In genomic region chr15:98455899-98456298, GRCh38 we compare ENCODE assay signal across 23 cellular contexts.
A peak's percentile ranks its signal among the peaks of the same experiment; 100 is the strongest.
DNase-seq lines count a peak whose midpoint lies in the region; ATAC-seq and TF ChIP-seq lines count a peak whose summit lies in the region.
"Had no signal": no experiment of that assay in that cellular context is flagged by ENCODE, and none has a peak within 500 bp of the region (broad histone marks: within the 10 kb centered on the region; RNA-seq: fewer than 3 reads in every experiment).

No MANE protein-coding gene starts in this region.

- H3K9me3 ChIP-seq in mammary epithelial cell (replicated peaks; ENCODE audit: insufficient read depth, low read length) = no peaks in the 10 kb centered on the region
- no peaks in the 10 kb centered on the region for H3K9me3 ChIP-seq in esophagus muscularis mucosa
- H3K9me3 ChIP-seq: BE2C, SJSA1 had no signal

- BruUV-seq in mammary epithelial cell (replicated peaks; lab: Mats Ljungman, UMichigan) (no TSS peak), MCF 10A (replicated peaks; lab: Mats Ljungman, UMichigan) (no TSS peak)

- H3K4me1 ChIP-seq in mammary epithelial cell (ENCODE audit: insufficient read depth, low read length) (no peaks in the 10 kb centered on the region), esophagus muscularis mucosa (no peaks in the 10 kb centered on the region)
- H3K4me1 ChIP-seq: BE2C, SJSA1 had no signal

- H3K27me3 Mint-ChIP-seq in MCF 10A (ENCODE audit: insufficient read depth, unreplicated experiment) (peaks cover 30% of the 10 kb centered on the region), type B pancreatic cell (peaks cover 6% of the 10 kb centered on the region)

- POLR2A ChIA-PET in MCF 10A (lab: Yijun Ruan, JAX) = interaction anchor here (0.5 kb wide), 1 partner anchor 24 kb away, joined by 3 read pairs; no protein-coding TSS in a partner anchor

- H2AFZ ChIP-seq in mammary epithelial cell (ENCODE audit: low read depth, low read length) = no peak overlapping the region

- H3K36me3 Mint-ChIP-seq in MCF 10A (ENCODE audit: insufficient read depth, unreplicated experiment) (no peaks in the 10 kb centered on the region), type B pancreatic cell (no peaks in the 10 kb centered on the region)
- H3K36me3 Mint-ChIP-seq: CD4-positive, CD25-positive, alpha-beta regulatory T cell had no signal

- WGBS in mammary epithelial cell (ENCODE audit: low coverage, missing lambda C conversion rate) = 81% methylated on average over 4 of the region's 5 CpGs
- WGBS in esophagus muscularis mucosa = 90% methylated on average over 5 of the region's 5 CpGs

- H3K27ac ChIP-seq in mammary epithelial cell (ENCODE audit: insufficient read depth, low read depth, low read length) (no peak overlapping the region), esophagus muscularis mucosa (replicated peaks in 1 of 4) (no peak overlapping the region)
- H3K27ac ChIP-seq: SJSA1 had no signal

- H3K27me3 ChIP-seq in mammary epithelial cell (ENCODE audit: insufficient read depth, low read length) (peaks cover 4% of the 10 kb centered on the region), esophagus muscularis mucosa (peaks cover 0 to 6% (median 0%) of the 10 kb centered on the region in 4 donors)
- H3K27me3 ChIP-seq: SJSA1 had no signal

- no peak for TF ChIP-seq EP300 in esophagus muscularis mucosa (IDR thresholded peaks at IDR 0.05)

- H3K4me3 Mint-ChIP-seq in MCF 10A (ENCODE audit: unreplicated experiment) = no peak overlapping the region
- H3K4me3 Mint-ChIP-seq in type B pancreatic cell = no peak overlapping the region
- H3K4me3 Mint-ChIP-seq: CD4-positive, CD25-positive, alpha-beta regulatory T cell had no signal

- dilution Hi-C loops in mammary epithelial cell (cut with HindIII; ENCODE audit: low sequenced_read_pairs) = no loop called here

- in situ Hi-C loops in mammary epithelial cell (cut with MboI; ENCODE audit: low sequenced_read_pairs in 2 of 2) = no loop called here

- H3K9ac ChIP-seq in mammary epithelial cell (ENCODE audit: insufficient read depth, low read length) = no peak overlapping the region

- no peaks in the 10 kb centered on the region for H3K36me3 ChIP-seq in mammary epithelial cell (ENCODE audit: insufficient read depth, low read length)
- no peaks in the 10 kb centered on the region for H3K36me3 ChIP-seq in esophagus muscularis mucosa
- H3K36me3 ChIP-seq: BE2C, SJSA1 had no signal

- H3K9me3 Mint-ChIP-seq in MCF 10A (ENCODE audit: unreplicated experiment) = peaks cover 6% of the 10 kb centered on the region
- peaks cover 11% of the 10 kb centered on the region for H3K9me3 Mint-ChIP-seq in type B pancreatic cell

- no peak overlapping the region for H3K4me2 ChIP-seq in mammary epithelial cell (ENCODE audit: insufficient read depth, low read depth, low read length)

- H3K79me2 ChIP-seq in mammary epithelial cell (ENCODE audit: insufficient read depth, low read length) = no peaks in the 10 kb centered on the region

- TF ChIP-seq CTCF in mammary epithelial cell (conservative IDR thresholded peaks at IDR 0.05 in 1 of 2, IDR thresholded peaks at IDR 0.05 in 1 of 2; ENCODE audit: extremely low read depth in 1 of 2, insufficient read depth in 1 of 2, low read depth in 1 of 2, low read length in 2 of 2) (no peak), MCF 10A (IDR thresholded peaks at IDR 0.05; ENCODE audit: unreplicated experiment) (no peak), esophagus muscularis mucosa (IDR thresholded peaks at IDR 0.05) (no peak), type B pancreatic cell (conservative IDR thresholded peaks at IDR 0.05) (no peak)

- H4K20me1 ChIP-seq in mammary epithelial cell (ENCODE audit: insufficient read depth, low read length) = no peaks in the 10 kb centered on the region

- H3K27ac Mint-ChIP-seq in MCF 10A (ENCODE audit: low read depth, unreplicated experiment) = no peak overlapping the region
- H3K27ac Mint-ChIP-seq in type B pancreatic cell = peak overlapping the region; percentile 69
- H3K27ac Mint-ChIP-seq: CD4-positive, CD25-positive, alpha-beta regulatory T cell had no signal

- no peak for TF ChIP-seq POLR2A in esophagus muscularis mucosa (IDR thresholded peaks at IDR 0.05; ENCODE audit: low read depth)

- intact Hi-C loops in mammary epithelial cell (cut with micrococcal nuclease) (no loop called here), MCF 10A (cut with micrococcal nuclease) (no loop called here), esophagus muscularis mucosa (cut with DNase I) (no loop called here)

- no peak for ATAC-seq in GM18502 (IDR thresholded peaks at IDR 0.05; ENCODE audit: poor library complexity, unreplicated experiment)
- ATAC-seq: GM12878 had no signal

- CTCF ChIA-PET in mammary epithelial cell (lab: Charles Lee; ENCODE audit: low non-redundant PET) = no interaction called here
- CTCF ChIA-PET in MCF 10A (lab: Yijun Ruan, JAX) = interaction anchor here (0.6 to 2.5 kb wide), 10 partner anchors 11 to 634 kb away, joined by 3 to 14 read pairs (median 3); no protein-coding TSS in a partner anchor

- H3K4me3 ChIP-seq in mammary epithelial cell (replicated peaks in 1 of 3; ENCODE audit: insufficient read depth in 1 of 3, low read depth in 2 of 3, low read length in 3 of 3) = no peak overlapping the region
- H3K4me3 ChIP-seq in esophagus muscularis mucosa = no peak overlapping the region
- H3K4me3 ChIP-seq: GM12878, SJSA1 had no signal

- H3K4me1 Mint-ChIP-seq in MCF 10A (ENCODE audit: insufficient read depth, unreplicated experiment) = no peaks in the 10 kb centered on the region
- no peaks in the 10 kb centered on the region for H3K4me1 Mint-ChIP-seq in type B pancreatic cell (ENCODE audit: unreplicated experiment)
- H3K4me1 Mint-ChIP-seq: CD4-positive, CD25-positive, alpha-beta regulatory T cell had no signal

- DNase-seq in mammary epithelial cell (peak; percentile 2), MCF 10A (ENCODE audit: unreplicated experiment) (no peak), SW480 (ENCODE audit: low spot score) (peak; percentile 50), esophagus muscularis mucosa (ENCODE audit: extremely low spot score) (peak; percentile 47), type B pancreatic cell (ENCODE audit: extremely low spot score, unreplicated experiment) (no peak)
- DNase-seq in stimulated activated CD8-positive, alpha-beta memory T cell treated with anti-CD3 and anti-CD28 coated beads, Interleukin-4, amount 100 ng/mL, for 48 hours = no peak
- DNase-seq in activated CD8-positive, alpha-beta memory T cell treated with anti-CD3 and anti-CD28 coated beads, Interleukin-2, amount 50 U/mL, for 48 hours = no peak
- DNase-seq: 8988T; BE2C; CD4-positive, CD25-positive, alpha-beta regulatory T cell; COR-L47; HCEC 1CT; KBM-7; NCI-H1417 treated with DMSO at 0.1 percent for 48 hours; NCI-H187 treated with DMSO at 0.1 percent for 48 hours; NCI-H226; NCI-H524; NCI-H82; OCI-M1; RPMI8226 had no signal

Comparison
In these comparisons a context has a peak if more than half of its experiments do, and no peak if none do; other contexts are left out.
1. DNase-seq: peak in mammary epithelial cell (single experiment), SW480 (single experiment) and esophagus muscularis mucosa (single experiment); none in MCF 10A (single experiment), type B pancreatic cell (single experiment), stimulated activated CD8-positive, alpha-beta memory T cell treated with anti-CD3 and anti-CD28 coated beads, Interleukin-4, amount 100 ng/mL, for 48 hours (single experiment) and activated CD8-positive, alpha-beta memory T cell treated with anti-CD3 and anti-CD28 coated beads, Interleukin-2, amount 50 U/mL, for 48 hours (single experiment).